Comparison of ENCODE assay signal across 18 cellular contexts in the genomic region with DNA sequence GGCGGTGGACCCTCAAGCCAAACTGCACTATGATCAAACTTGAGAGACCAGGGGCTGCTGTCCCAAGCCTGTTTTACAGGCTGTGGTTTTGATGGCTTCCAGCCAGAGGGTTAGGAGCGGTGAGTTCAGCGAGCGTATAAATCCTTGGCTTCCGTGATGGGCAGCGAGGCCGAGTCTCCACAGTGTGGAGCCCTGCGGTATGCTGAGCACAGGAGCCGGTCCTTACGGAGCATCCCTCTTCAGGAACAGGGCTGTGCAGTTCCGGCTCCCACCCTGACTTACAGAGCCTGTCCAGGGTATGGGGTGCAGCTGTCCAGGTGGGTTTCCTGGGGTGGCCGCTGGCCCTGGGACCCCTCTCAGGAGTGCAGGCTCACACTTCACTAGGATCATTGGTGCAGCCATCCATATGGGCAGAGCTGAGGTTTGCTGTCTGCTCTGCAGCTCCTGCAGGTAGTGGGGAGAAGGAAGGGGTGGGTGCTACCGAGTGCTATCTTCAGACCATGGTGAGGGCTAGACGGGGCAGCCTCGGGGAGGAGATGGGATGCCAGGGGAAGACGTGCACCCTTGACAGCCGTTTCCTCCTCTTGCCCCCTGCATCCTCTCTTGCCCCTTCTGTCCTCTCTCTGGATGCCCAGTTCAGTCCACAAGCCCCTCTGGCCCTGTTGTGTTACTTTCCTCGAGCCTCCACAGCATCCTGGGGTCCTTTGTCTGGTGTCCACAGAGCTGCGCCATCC.
"Had no signal": no experiment of that assay in that cellular context is flagged by ENCODE, and none has a peak within 500 bp of the region (broad histone marks: within the 10 kb centered on the region; RNA-seq: fewer than 3 reads in every experiment).

No MANE protein-coding gene starts in this region.

- H3K27me3 ChIP-seq: gastroesophageal sphincter, tibial artery had no signal

- H3K27ac Mint-ChIP-seq: activated naive CD8-positive, alpha-beta T cell treated with anti-CD3 and anti-CD28 coated beads for 36 hours; nephron had no signal

- H3K4me3 ChIP-seq: coronary artery, gastroesophageal sphincter, left ventricle myocardium inferior, tibial artery had no signal

- H3K9me3 Mint-ChIP-seq: activated naive CD8-positive, alpha-beta T cell treated with anti-CD3 and anti-CD28 coated beads for 36 hours; activated T-cell treated with anti-CD3 and anti-CD28 coated beads, Interleukin-2, amount 50 U/mL, for 4 hours; nephron; stimulated activated naive CD8-positive, alpha-beta T cell treated with anti-CD3 and anti-CD28 coated beads, Interleukin-15, amount 100 ng/mL, for 72 hours had no signal

- ATAC-seq: activated CD4-positive, CD25-positive, alpha-beta regulatory T cell treated with anti-CD3 and anti-CD28 coated beads, Interleukin-2, amount 50 U/mL, for 24 hours; activated T-cell treated with anti-CD3 and anti-CD28 coated beads, Interleukin-2, amount 50 U/mL, for 4 hours; gastroesophageal sphincter; stimulated activated naive CD8-positive, alpha-beta T cell treated with anti-CD3 and anti-CD28 coated beads, Interleukin-15, amount 100 ng/mL, for 72 hours had no signal

- H3K27me3 Mint-ChIP-seq: activated naive CD8-positive, alpha-beta T cell treated with anti-CD3 and anti-CD28 coated beads for 36 hours; stimulated activated naive CD8-positive, alpha-beta T cell treated with anti-CD3 and anti-CD28 coated beads, Interleukin-15, amount 100 ng/mL, for 72 hours had no signal

- H3K27ac ChIP-seq: coronary artery, gastroesophageal sphincter, left ventricle myocardium inferior, tibial artery had no signal

- FAIRE-seq: bronchial epithelial cell, TTC549 had no signal

- DNase-seq: activated effector memory CD4-positive, alpha-beta T cell treated with anti-CD3 and anti-CD28 coated beads, Interleukin-2, amount 50 U/mL, for 16 hours; activated naive CD8-positive, alpha-beta T cell treated with anti-CD3 and anti-CD28 coated beads for 36 hours; activated T-cell treated with anti-CD3 and anti-CD28 coated beads, Interleukin-2, amount 50 U/mL, for 4 hours; anterior cingulate cortex; effector memory CD4-positive, alpha-beta T cell; islet precursor cell; left ventricle myocardium inferior; mesendoderm; stimulated activated CD4-positive, alpha-beta T cell treated with anti-CD3 and anti-CD28 coated beads, Interleukin-4, amount 100 ng/mL, for 24 hours; stimulated activated naive CD8-positive, alpha-beta T cell treated with anti-CD3 and anti-CD28 coated beads, Interleukin-15, amount 100 ng/mL, for 72 hours; T-helper 2 cell; tibial artery had no signal

- H3K4me1 Mint-ChIP-seq: nephron had no signal

- H3K9me3 ChIP-seq: gastroesophageal sphincter, left ventricle myocardium inferior, tibial artery had no signal

- H3K4me3 Mint-ChIP-seq: activated naive CD8-positive, alpha-beta T cell treated with anti-CD3 and anti-CD28 coated beads for 36 hours; activated T-cell treated with anti-CD3 and anti-CD28 coated beads, Interleukin-2, amount 50 U/mL, for 4 hours; nephron; stimulated activated naive CD8-positive, alpha-beta T cell treated with anti-CD3 and anti-CD28 coated beads, Interleukin-15, amount 100 ng/mL, for 72 hours had no signal
